In genomic region chr4:163111588-163111987, GRCh38 we compare ENCODE assay signal across 10 cellular contexts. TPM values are rescaled to one million over a fixed set of nuclear protein-coding genes. Genes with fewer than 3 reads are reported as not detected.
DNase-seq lines count a peak whose midpoint lies in the region; ATAC-seq and TF ChIP-seq lines count a peak whose summit lies in the region.
"Had no signal": no experiment of that assay in that cellular context is flagged by ENCODE, and none has a peak within 500 bp of the region (broad histone marks: within the 10 kb centered on the region; RNA-seq: fewer than 3 reads in every experiment).

No MANE protein-coding gene starts in this region.

- no TSS peak for BruUV-seq in OCI-LY7 (replicated peaks; lab: Mats Ljungman, UMichigan)

- no peak for ATAC-seq in GM21576 (IDR thresholded peaks at IDR 0.05; ENCODE audit: unreplicated experiment)

- H3K4me3 ChIP-seq in OCI-LY7 (ENCODE audit: low read depth, low read length, poor library complexity, severe bottlenecking) = no peak overlapping the region
- H3K4me3 ChIP-seq in epithelial cell of proximal tubule (ENCODE audit: low read depth, low read length) = no peak overlapping the region

- H3K4me1 ChIP-seq in OCI-LY7 (ENCODE audit: insufficient read depth, low read length, poor library complexity, severe bottlenecking) = no peaks in the 10 kb centered on the region

- peaks cover under 1% of the 10 kb centered on the region for H3K9me3 Mint-ChIP-seq in neural crest cell

- intact Hi-C loops in OCI-LY7 (cut with micrococcal nuclease; ENCODE audit: unreplicated experiment) = loop anchor here (5.0 kb wide), 1 partner anchor 81 kb away; no protein-coding TSS in a partner anchor

- no peaks in the 10 kb centered on the region for H3K36me3 ChIP-seq in OCI-LY7 (ENCODE audit: insufficient read depth, low read length)

- peaks cover 14% of the 10 kb centered on the region for H3K36me3 Mint-ChIP-seq in neural crest cell (ENCODE audit: low read depth)

- DNase-seq in EH (ENCODE audit: low read depth) = peak; percentile 5
- no peak for DNase-seq in OCI-LY7 (ENCODE audit: low spot score)
- DNase-seq in epithelial cell of proximal tubule (ENCODE audit: low read depth) = no peak
- DNase-seq in neural crest cell (ENCODE audit: low read depth, low spot score) = no peak
- no peak for DNase-seq in GM10248 (ENCODE audit: extremely low spot score)
- DNase-seq in T-helper 2 cell = no peak
- DNase-seq in NCI-H510A treated with DMSO at 0.1 percent for 48 hours (lab: John Stamatoyannopoulos, UW) = no peak
- DNase-seq: DMS79, NCI-H187 had no signal

- no peaks in the 10 kb centered on the region for H3K79me2 ChIP-seq in OCI-LY7 (ENCODE audit: insufficient read depth, low read depth, low read length)

- H3K9me2 ChIP-seq in OCI-LY7 (ENCODE audit: insufficient read depth, low read length) = no peaks in the 10 kb centered on the region

- H3K4me2 ChIP-seq in OCI-LY7 (ENCODE audit: low read length) = no peak overlapping the region

- no peaks in the 10 kb centered on the region for H4K20me1 ChIP-seq in OCI-LY7 (ENCODE audit: insufficient read depth, low read length)

- CTCF ChIA-PET in OCI-LY7 (lab: Charles Lee; ENCODE audit: unreplicated experiment) (no interaction called here), GM10248 (lab: Yijun Ruan, JAX) (interaction anchor here (0.8 to 4.1 kb wide), 7 partner anchors 10 to 436 kb away, joined by 3 to 17 read pairs (median 4); no protein-coding TSS in a partner anchor)

- no peak overlapping the region for H3K27ac Mint-ChIP-seq in neural crest cell (ENCODE audit: unreplicated experiment)

- H2AFZ ChIP-seq in OCI-LY7 (ENCODE audit: low read length) = no peak overlapping the region

- H3K4me1 Mint-ChIP-seq in neural crest cell = no peaks in the 10 kb centered on the region

- no peaks in the 10 kb centered on the region for H3K27me3 Mint-ChIP-seq in neural crest cell (ENCODE audit: low read depth)

- no peak overlapping the region for H3K4me3 Mint-ChIP-seq in neural crest cell

- H3K27ac ChIP-seq in OCI-LY7 (ENCODE audit: low read depth, low read length, poor library complexity, severe bottlenecking) = no peak overlapping the region

- TF ChIP-seq CTCF in OCI-LY7 (conservative IDR thresholded peaks at IDR 0.05; ENCODE audit: low read length) (peak; percentile 51), epithelial cell of proximal tubule (conservative IDR thresholded peaks at IDR 0.05; ENCODE audit: low read depth, low read length) (peak; percentile 55), neural crest cell (conservative IDR thresholded peaks at IDR 0.05) (peak; percentile 46), GM10248 (IDR thresholded peaks at IDR 0.05; ENCODE audit: control extremely low read depth, extremely low read depth, low read depth, missing control alignments) (no peak)

- POLR2A ChIA-PET in OCI-LY7 (lab: Charles Lee) (interaction anchor here (0.7 to 1.3 kb wide), 2 partner anchors 12 to 22 kb away, joined by 3 read pairs; no protein-coding TSS in a partner anchor), GM10248 (lab: Yijun Ruan, JAX) (no interaction called here)

- no peaks in the 10 kb centered on the region for H3K9me3 ChIP-seq in OCI-LY7 (ENCODE audit: low read length)

RNA-seq across cellular contexts. Expression of gene NAF1, which starts 55.1 kb away (rescaled TPM):
- 18.2 and 18.8 TPM in 2 replicates for total RNA-seq in OCI-LY7 (2014; rRNA removed; shearing (Covaris generic))
- total RNA-seq in OCI-LY7 (2022) = 32.7 and 33.3 TPM in 2 replicates
- 16.6 and 17.6 TPM in 2 replicates for total RNA-seq in epithelial cell of proximal tubule
- total RNA-seq in neural crest cell = 26.8 and 28.4 TPM in 2 replicates
